10 cellular contexts compared by ENCODE assay signal in genomic region chr5:88885043-88885442, GRCh38. TPM values are rescaled to one million over a fixed set of nuclear protein-coding genes. Genes with fewer than 3 reads are reported as not detected.
DNase-seq lines count a peak whose midpoint lies in the region; ATAC-seq, FAIRE-seq and TF ChIP-seq lines count a peak whose summit lies in the region.
"Had no signal": no experiment of that assay in that cellular context is flagged by ENCODE, and none has a peak within 500 bp of the region (broad histone marks: within the 10 kb centered on the region; RNA-seq: fewer than 3 reads in every experiment).

No MANE protein-coding gene starts in this region.

- H3K9ac ChIP-seq in BLaER1: peak overlapping the region; percentile 93
- peak overlapping the region; percentile 95 for H3K9ac ChIP-seq in MM.1S (ENCODE audit: low read length)
- H3K9ac ChIP-seq in H1 (replicated peaks in 1 of 4; ENCODE audit: extremely low read depth in 1 of 4, low read depth in 3 of 4, low read length in 3 of 4): no peak overlapping the region

- H3K4me2 ChIP-seq in BLaER1 (peak overlapping the region; percentile 82), MM.1S (ENCODE audit: low read depth, low read length) (peak overlapping the region; percentile 60), H1 (ENCODE audit: insufficient read depth in 1 of 2, low read depth in 2 of 2, low read length in 2 of 2) (no peak overlapping the region; a peak in 1 of 4 replicates)

- peaks cover 21% of the 10 kb centered on the region for H3K23me2 ChIP-seq in H1 (ENCODE audit: low read depth, low read length)

- H3K4ac ChIP-seq in H1 (replicated peaks; ENCODE audit: insufficient read length, low read depth, low read length): no peak overlapping the region

- H3K4me1 ChIP-seq in BLaER1: peaks cover 42% of the 10 kb centered on the region
- H3K4me1 ChIP-seq in MM.1S (ENCODE audit: low read length): no peaks in the 10 kb centered on the region
- H3K4me1 ChIP-seq in H1 (replicated peaks in 1 of 4; ENCODE audit: control insufficient read depth in 3 of 4, insufficient read depth in 4 of 4, low read length in 3 of 4): peaks cover 0 to 8% (median 0%) of the 10 kb centered on the region in 4 experiments; a peak in 2 of 7 replicates

- H2BK12ac ChIP-seq in H1 (ENCODE audit: low read depth, low read length): no peak overlapping the region

- peaks cover 68% of the 10 kb centered on the region for H3F3A ChIP-seq in MM.1S (ENCODE audit: insufficient read depth, low read length)

- TF ChIP-seq CTCF in MM.1S (IDR thresholded peaks at IDR 0.05; ENCODE audit: low read length): no peak
- TF ChIP-seq CTCF in H1 (IDR thresholded peaks at IDR 0.05; ENCODE audit: control extremely low read depth in 1 of 3, insufficient read depth in 1 of 3, low read depth in 1 of 3, low read length in 3 of 3): no peak
- no peak for TF ChIP-seq CTCF in WTC11 (IDR thresholded peaks at IDR 0.05)
- TF ChIP-seq CTCF in RWPE1 (conservative IDR thresholded peaks at IDR 0.05; ENCODE audit: low read depth): no peak

- no peaks in the 10 kb centered on the region for H3K79me1 ChIP-seq in H1 (ENCODE audit: low read depth, low read length)

- no peak overlapping the region for H2BK120ac ChIP-seq in H1 (replicated peaks; ENCODE audit: low read depth, low read length)

- POLR2A ChIA-PET in H1 (lab: Charles Lee; ENCODE audit: partially characterized antibody): interaction anchor here (1.2 kb wide), 1 partner anchor 12 kb away, joined by 3 read pairs; no protein-coding TSS in a partner anchor
- POLR2A ChIA-PET in WTC11 (lab: Charles Lee): no interaction called here
- POLR2A ChIA-PET in RWPE1 (lab: Yijun Ruan, JAX; ENCODE audit: low non-redundant PET): no interaction called here

- no peak for TF ChIP-seq RAD21 in H1 (IDR thresholded peaks at IDR 0.05 in 1 of 2, conservative IDR thresholded peaks at IDR 0.05 in 1 of 2; ENCODE audit: low read depth in 2 of 2, low read length in 2 of 2)

- peaks cover 24% of the 10 kb centered on the region for H4K20me1 ChIP-seq in BLaER1
- H4K20me1 ChIP-seq in MM.1S (ENCODE audit: insufficient read depth, low read length): no peaks in the 10 kb centered on the region
- H4K20me1 ChIP-seq in H1 (replicated peaks in 1 of 2; ENCODE audit: control insufficient read depth in 1 of 2, insufficient read depth in 2 of 2, low read length in 2 of 2): no peaks in the 10 kb centered on the region

- no peak overlapping the region for H4K5ac ChIP-seq in H1 (ENCODE audit: insufficient read length, low read depth, low read length)

- H3K9me3 ChIP-seq in BLaER1: no peaks in the 10 kb centered on the region
- no peaks in the 10 kb centered on the region for H3K9me3 ChIP-seq in MM.1S (replicated peaks; ENCODE audit: insufficient read depth, low read length)
- H3K9me3 ChIP-seq in H1 (ENCODE audit: insufficient read depth in 2 of 2, low read depth in 1 of 2, low read length in 1 of 2): no peaks in the 10 kb centered on the region

- H3K4me3 ChIP-seq in BLaER1: peak overlapping the region; percentile 86
- peak overlapping the region; percentile 79 for H3K4me3 ChIP-seq in MM.1S (ENCODE audit: low read length)
- no peak overlapping the region for H3K4me3 ChIP-seq in H1 (ENCODE audit: extremely low read depth in 1 of 4, insufficient read depth in 2 of 4, low read depth in 3 of 4, low read length in 4 of 4)

- H3K27ac ChIP-seq in BLaER1: peak overlapping the region; percentile 93
- peak overlapping the region; percentile 96 for H3K27ac ChIP-seq in MM.1S (ENCODE audit: low read length)
- H3K27ac ChIP-seq in H1 (ENCODE audit: low read depth, low read length): no peak overlapping the region
- H3K27ac ChIP-seq in RWPE1: no peak overlapping the region
- H3K27ac ChIP-seq: epithelial cell of prostate had no signal

- H4K8ac ChIP-seq in H1 (ENCODE audit: extremely low read depth, insufficient read depth, low read length): no peak overlapping the region

- no peak overlapping the region for H2BK15ac ChIP-seq in H1 (ENCODE audit: low read length)

- H2BK20ac ChIP-seq in H1 (ENCODE audit: low read length): no peak overlapping the region

- TF ChIP-seq EP300 in H1 (IDR thresholded peaks at IDR 0.05; ENCODE audit: borderline replicate concordance in 1 of 2, low read depth in 2 of 2, low read length in 2 of 2): no peak

- DNase-seq in MM.1S (peak; percentile 44), H1 (ENCODE audit: low read depth in 1 of 2, low spot score in 2 of 2) (no peak), pons (ENCODE audit: low spot score) (peak; percentile 39), WTC11 (ENCODE audit: low spot score) (no peak), amygdala (lab: John Stamatoyannopoulos, UW) (no peak), RWPE1 (ENCODE audit: low spot score) (no peak), islet precursor cell (no peak)
- DNase-seq: T-helper 2 cell had no signal

- no peak for TF ChIP-seq POLR2A in H1 (IDR thresholded peaks at IDR 0.05; ENCODE audit: control extremely low read depth in 1 of 2, low read depth in 2 of 2, low read length in 2 of 2)

- H3K79me2 ChIP-seq in MM.1S (ENCODE audit: low read length) (peaks cover 98% of the 10 kb centered on the region), H1 (ENCODE audit: control insufficient read depth in 1 of 2, insufficient read depth in 2 of 2, low read length in 2 of 2) (no peaks in the 10 kb centered on the region)

- no peak overlapping the region for H2AK5ac ChIP-seq in H1 (ENCODE audit: low read depth, low read length)

- no peak overlapping the region for H3K27ac Mint-ChIP-seq in WTC11

- WGBS in H1 (ENCODE audit: extremely low coverage in 1 of 2, insufficient coverage in 1 of 2, insufficient read length in 1 of 2, insufficient replicate concordance in 2 of 2, low coverage in 1 of 2, low lambda C conversion rate in 2 of 2, missing lambda C conversion rate in 1 of 2), 2 experiments: 83% methylated on average over 1 of the region's 1 CpG; no CpG with 5 or more reads in 1 of the 2 experiments

- peaks cover 60% of the 10 kb centered on the region for H3K27me3 Mint-ChIP-seq in WTC11 (ENCODE audit: low read depth)

- H3K27me3 ChIP-seq in BLaER1: no peaks in the 10 kb centered on the region
- no peaks in the 10 kb centered on the region for H3K27me3 ChIP-seq in MM.1S (replicated peaks; ENCODE audit: insufficient read depth, low read length)
- peaks cover 0 to 30% (median 15%) of the 10 kb centered on the region in 4 experiments; a peak in 6 of 7 replicates for H3K27me3 ChIP-seq in H1 (replicated peaks in 1 of 4; ENCODE audit: control insufficient read depth in 3 of 4, extremely low read depth in 1 of 4, insufficient read depth in 3 of 4, low read length in 3 of 4)

- ATAC-seq in WTC11: no peak

- H3K4me1 Mint-ChIP-seq in WTC11: peaks cover 32% of the 10 kb centered on the region

- H3K36me3 ChIP-seq in BLaER1 (no peaks in the 10 kb centered on the region), MM.1S (replicated peaks; ENCODE audit: insufficient read depth, low read length) (peaks cover 6% of the 10 kb centered on the region; the same call in 1 of the 2 replicates), H1 (ENCODE audit: control insufficient read depth in 2 of 4, insufficient read depth in 4 of 4, low read length in 3 of 4) (no peaks in the 10 kb centered on the region)

- H3K36me3 Mint-ChIP-seq in WTC11: no peaks in the 10 kb centered on the region

- H3K23ac ChIP-seq in H1 (ENCODE audit: insufficient read length): no peak overlapping the region

- H2AFZ ChIP-seq in MM.1S (ENCODE audit: low read length) (no peak overlapping the region), H1 (ENCODE audit: low read length) (no peak overlapping the region)

- H3K9me2 ChIP-seq in MM.1S (replicated peaks; ENCODE audit: insufficient read depth, low read length): no peaks in the 10 kb centered on the region

- CTCF ChIA-PET in H1 (lab: Charles Lee; ENCODE audit: partially characterized antibody) (interaction anchor here (0.5 to 0.6 kb wide), 2 partner anchors 1144 to 1919 kb away, joined by 3 to 4 read pairs; no protein-coding TSS in a partner anchor), WTC11 (lab: Charles Lee) (interaction anchor here (0.6 kb wide), 1 partner anchor 194 kb away, joined by 3 read pairs; no protein-coding TSS in a partner anchor), RWPE1 (lab: Yijun Ruan, JAX) (interaction anchor here (0.8 kb wide), 1 partner anchor 9 kb away, joined by 3 read pairs; no protein-coding TSS in a partner anchor)

- no peak overlapping the region for H3K56ac ChIP-seq in H1 (replicated peaks; ENCODE audit: insufficient read length, low read depth, low read length)

- H2BK5ac ChIP-seq in H1 (ENCODE audit: low read depth, low read length): no peak overlapping the region

- no peaks in the 10 kb centered on the region for H3K9me3 Mint-ChIP-seq in WTC11

- H3K18ac ChIP-seq in H1 (ENCODE audit: extremely low read depth, low read length): no peak overlapping the region

- no peak for FAIRE-seq in H1 (lab: Jason Lieb, UNC)

- no peak overlapping the region for H4K91ac ChIP-seq in H1 (replicated peaks; ENCODE audit: insufficient read length, low read length)

- no peak overlapping the region for H3K14ac ChIP-seq in H1 (ENCODE audit: insufficient read length)

- H3K4me3 Mint-ChIP-seq in WTC11: no peak overlapping the region

TF ChIP-seq in H1, 55 proteins besides CTCF, POLR2A, EP300 and RAD21:
- TF ChIP-seq BRCA1 (IDR thresholded peaks at IDR 0.05; ENCODE audit: low read depth, low read length): no peak
- TF ChIP-seq EZH2 (IDR thresholded peaks at IDR 0.05; ENCODE audit: low read depth, low read length, severe bottlenecking): peak; percentile 10

TF ChIP-seq in WTC11, 78 proteins besides CTCF, POLR2A, EP300 and RAD21 (continues in another document):
- TF ChIP-seq, protein P1, sequence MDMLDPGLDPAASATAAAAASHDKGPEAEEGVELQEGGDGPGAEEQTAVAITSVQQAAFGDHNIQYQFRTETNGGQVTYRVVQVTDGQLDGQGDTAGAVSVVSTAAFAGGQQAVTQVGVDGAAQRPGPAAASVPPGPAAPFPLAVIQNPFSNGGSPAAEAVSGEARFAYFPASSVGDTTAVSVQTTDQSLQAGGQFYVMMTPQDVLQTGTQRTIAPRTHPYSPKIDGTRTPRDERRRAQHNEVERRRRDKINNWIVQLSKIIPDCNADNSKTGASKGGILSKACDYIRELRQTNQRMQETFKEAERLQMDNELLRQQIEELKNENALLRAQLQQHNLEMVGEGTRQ (CRISPR knock-in tag; IDR thresholded peaks at IDR 0.05): no peak

RNA-seq across cellular contexts. Expression of gene MEF2C, which starts 2.1 kb away (rescaled TPM):
- total RNA-seq in H1 (2021; fragmentation: NEBNext Ultra II Directional; extraction: Animal tissue kit (Norgen Biotek cat#: 25700)): 0.99 and 1.4 TPM in 2 replicates
- 0.59 and 0.75 TPM in 2 replicates for polyA plus RNA-seq in H1 (2011; rRNA removed)
- 0.22 TPM for polyA plus RNA-seq in H1 (2011; cell fraction: cytosol; rRNA removed)
- polyA plus RNA-seq in H1 (2011; cell fraction: nucleus; rRNA removed): 1.0 TPM
- polyA plus RNA-seq in H1 (2012, experiment 1 of 2): 0.35 to 1.3 TPM (median 1.0 TPM) in 4 replicates
- polyA plus RNA-seq in H1 (2012, experiment 2 of 2): not detected
- polyA plus RNA-seq in H1 (2013, experiment 1 of 2): 1.1 TPM
- polyA plus RNA-seq in H1 (2013, experiment 2 of 2): 0.87 TPM
- polyA minus RNA-seq in H1 (2011; rRNA and poly(A)+ RNA removed): 1.4 and 2.0 TPM in 2 replicates
- not detected for polyA minus RNA-seq in H1 (2011; cell fraction: cytosol; rRNA and poly(A)+ RNA removed)
- 4.0 TPM for polyA minus RNA-seq in H1 (2011; cell fraction: nucleus; rRNA and poly(A)+ RNA removed)
- total RNA-seq in WTC11 (2021): 1.4 to 3.6 TPM (median 1.7 TPM) in 3 replicates

Comparison
In these comparisons a context has a peak if more than half of its experiments do, and no peak if none do; other contexts are left out.
1. H3K27ac ChIP-seq: peak in BLaER1 (single experiment) and MM.1S (single experiment); none in H1 (single experiment) and RWPE1 (single experiment).
2. H3K4me2 ChIP-seq: peak in BLaER1 (single experiment) and MM.1S (single experiment); none in H1 (0 of 2).
3. H3K4me3 ChIP-seq: peak in BLaER1 (single experiment) and MM.1S (single experiment); none in H1 (0 of 4).
4. H3K9ac ChIP-seq: peak in BLaER1 (single experiment) and MM.1S (single experiment); none in H1 (0 of 4).
5. DNase-seq: peak in MM.1S (single experiment) and pons (single experiment); none in H1 (0 of 2), WTC11 (single experiment), amygdala (0 of 56), RWPE1 (single experiment) and islet precursor cell (single experiment).